In genomic region chr5:168273056-168273980, GRCh38 we compare ENCODE assay signal across 29 cellular contexts. TPM values are rescaled to one million over a fixed set of nuclear protein-coding genes. Genes with fewer than 3 reads are reported as not detected.
A peak's percentile ranks its signal among the peaks of the same experiment; 100 is the strongest.
DNase-seq lines count a peak whose midpoint lies in the region; ATAC-seq, FAIRE-seq and TF ChIP-seq lines count a peak whose summit lies in the region.
"Had no signal": no experiment of that assay in that cellular context is flagged by ENCODE, and none has a peak within 500 bp of the region (broad histone marks: within the 10 kb centered on the region; RNA-seq: fewer than 3 reads in every experiment).

No MANE protein-coding gene starts in this region.

- no peaks in the 10 kb centered on the region for H4K20me1 ChIP-seq in IMR-90 (ENCODE audit: insufficient read depth, low read length)

- peak overlapping the region; percentile 43 for H2AFZ ChIP-seq in IMR-90 (replicated peaks; ENCODE audit: low read length, poor library complexity)
- H2AFZ ChIP-seq: PC-9 had no signal

- H4K8ac ChIP-seq in IMR-90 (ENCODE audit: low read depth in 2 of 2, low read length in 2 of 2) = no peak overlapping the region

- H3K36me3 Mint-ChIP-seq in activated CD4-positive, alpha-beta memory T cell treated with anti-CD3 and anti-CD28 coated beads for 36 hours = no peaks in the 10 kb centered on the region
- H3K36me3 Mint-ChIP-seq in activated CD4-positive, alpha-beta memory T cell treated with anti-CD3 and anti-CD28 coated beads, Interleukin-2, amount 10 ng/mL, durations not matched to agents 7 days and 5 days (ENCODE audit: low read depth) = no peaks in the 10 kb centered on the region
- H3K36me3 Mint-ChIP-seq: CD4-positive, alpha-beta memory T cell; memory B cell had no signal

- H3K4me3 Mint-ChIP-seq in activated CD4-positive, alpha-beta memory T cell treated with anti-CD3 and anti-CD28 coated beads for 36 hours = no peak overlapping the region
- H3K4me3 Mint-ChIP-seq in activated CD4-positive, alpha-beta memory T cell treated with anti-CD3 and anti-CD28 coated beads, Interleukin-2, amount 10 ng/mL, durations not matched to agents 7 days and 5 days = no peak overlapping the region
- H3K4me3 Mint-ChIP-seq: activated CD8-positive, alpha-beta T cell treated with anti-CD3 and anti-CD28 coated beads for 36 hours; CD4-positive, alpha-beta memory T cell; central memory CD8-positive, alpha-beta T cell; endodermal cell; memory B cell; nephron progenitor cell; T-helper 17 cell had no signal

- H3K9ac ChIP-seq in IMR-90 (ENCODE audit: low read depth, low read length) = no peak overlapping the region

- H3K4me1 Mint-ChIP-seq in activated CD4-positive, alpha-beta memory T cell treated with anti-CD3 and anti-CD28 coated beads for 36 hours (ENCODE audit: low read depth) = peaks cover 17% of the 10 kb centered on the region
- H3K4me1 Mint-ChIP-seq in activated CD4-positive, alpha-beta memory T cell treated with anti-CD3 and anti-CD28 coated beads, Interleukin-2, amount 10 ng/mL, durations not matched to agents 7 days and 5 days = peaks cover 11% of the 10 kb centered on the region

- H3K14ac ChIP-seq in IMR-90 (replicated peaks; ENCODE audit: low read depth, low read length) = no peak overlapping the region

- no peak overlapping the region for H2BK20ac ChIP-seq in IMR-90 (ENCODE audit: low read depth, low read length)

- H3K27ac ChIP-seq in IMR-90 (ENCODE audit: insufficient read depth, low read length) = no peak overlapping the region
- H3K27ac ChIP-seq: adrenal gland, PC-9, SK-N-MC, tibial artery had no signal

- TF ChIP-seq RAD21 in IMR-90 (IDR thresholded peaks at IDR 0.05; ENCODE audit: low read length) = no peak

- peak; percentile 81 for FAIRE-seq in bronchial epithelial cell (lab: Jason Lieb, UNC)
- FAIRE-seq: A204.1, TTC549 had no signal

- no peak overlapping the region for H3K18ac ChIP-seq in IMR-90 (ENCODE audit: low read depth, low read length)

- ATAC-seq in IMR-90 (ENCODE audit: low read depth) = no peak
- no peak for ATAC-seq in GM18517 (IDR thresholded peaks at IDR 0.05; ENCODE audit: unreplicated experiment)
- ATAC-seq: activated CD4-positive, CD25-positive, alpha-beta regulatory T cell treated with anti-CD3 and anti-CD28 coated beads, Interleukin-2, amount 50 U/mL, for 24 hours; activated CD8-positive, alpha-beta T cell treated with anti-CD3 and anti-CD28 coated beads for 36 hours; left lobe of liver; T-helper 17 cell had no signal

- H3K23ac ChIP-seq in IMR-90 (ENCODE audit: low read depth, low read length) = no peak overlapping the region

- H2BK120ac ChIP-seq in IMR-90 (ENCODE audit: low read depth, low read length) = no peak overlapping the region

- peaks cover 2% of the 10 kb centered on the region; the same call in 1 of the 2 replicates for H3K4me1 ChIP-seq in IMR-90 (ENCODE audit: control insufficient read depth, insufficient read depth, low read length)

- intact Hi-C loops in activated CD4-positive, alpha-beta memory T cell treated with anti-CD3 and anti-CD28 coated beads for 36 hours (cut with micrococcal nuclease) = no loop called here
- intact Hi-C loops in IMR-90 (cut with micrococcal nuclease) = loop anchor here (2.0 kb wide), 1 partner anchor 35 kb away; no protein-coding TSS in a partner anchor

- H3K9me3 ChIP-seq in IMR-90 (ENCODE audit: control insufficient read depth, insufficient read depth, low read length) = no peaks in the 10 kb centered on the region
- H3K9me3 ChIP-seq: adrenal gland, tibial artery had no signal

- peaks cover 4% of the 10 kb centered on the region; the same call in 1 of the 2 replicates for H3K9me1 ChIP-seq in IMR-90 (ENCODE audit: insufficient read depth, low read length)

- DNase-seq in NCI-H1105 treated with DMSO at 0.1 percent for 48 hours (lab: John Stamatoyannopoulos, UW) (peak; percentile 41), NCI-H1105 (lab: John Stamatoyannopoulos, UW) (no peak), IMR-90 (no peak), bronchial epithelial cell (ENCODE audit: low read depth) (no peak), COLO829 (ENCODE audit: low spot score) (no peak)
- DNase-seq in activated CD4-positive, alpha-beta memory T cell treated with anti-CD3 and anti-CD28 coated beads for 36 hours = peak; percentile 47
- DNase-seq in activated CD4-positive, alpha-beta memory T cell treated with anti-CD3 and anti-CD28 coated beads, Interleukin-2, amount 10 ng/mL, durations not matched to agents 7 days and 5 days = no peak
- DNase-seq: activated CD8-positive, alpha-beta memory T cell treated with anti-CD3 and anti-CD28 coated beads, Interleukin-2, amount 50 U/mL, for 48 hours; activated CD8-positive, alpha-beta T cell treated with anti-CD3 and anti-CD28 coated beads for 36 hours; activated gamma-delta T cell; adrenal gland; CD4-positive, alpha-beta memory T cell; DMS79 treated with DMSO at 0.1 percent for 48 hours; endodermal cell; GDM1; glutamatergic neuron; nephron progenitor cell; PC-9; stimulated activated CD4-positive, alpha-beta T cell treated with anti-CD3 and anti-CD28 coated beads, Interleukin-4, amount 100 ng/mL, for 1 hour; T-helper 17 cell; tibial artery had no signal

- CTCF ChIA-PET in activated CD4-positive, alpha-beta memory T cell treated with anti-CD3 and anti-CD28 coated beads for 36 hours (lab: Charles Lee) = no interaction called here
- CTCF ChIA-PET in activated CD4-positive, alpha-beta memory T cell treated with anti-CD3 and anti-CD28 coated beads, Interleukin-2, amount 10 ng/mL, durations not matched to agents 7 days and 5 days (lab: Charles Lee) = no interaction called here
- CTCF ChIA-PET in IMR-90 (lab: Yijun Ruan, JAX) = no interaction called here

- H3K4ac ChIP-seq in IMR-90 (ENCODE audit: low read depth, low read length) = no peak overlapping the region

- no peak for TF ChIP-seq POLR2A in IMR-90 (IDR thresholded peaks at IDR 0.05; ENCODE audit: low read depth, low read length)

- no peak overlapping the region for H2AK5ac ChIP-seq in IMR-90 (ENCODE audit: low read depth, low read length)

- POLR2A ChIA-PET in activated CD4-positive, alpha-beta memory T cell treated with anti-CD3 and anti-CD28 coated beads for 36 hours (lab: Charles Lee) = no interaction called here
- POLR2A ChIA-PET in activated CD4-positive, alpha-beta memory T cell treated with anti-CD3 and anti-CD28 coated beads, Interleukin-2, amount 10 ng/mL, durations not matched to agents 7 days and 5 days (lab: Charles Lee) = no interaction called here
- POLR2A ChIA-PET in IMR-90 (lab: Charles Lee; ENCODE audit: unreplicated experiment) = no interaction called here

- no CpG with 5 or more reads among the region's 3 CpGs for WGBS in IMR-90 (ENCODE audit: extremely low coverage in 2 of 2, insufficient read length in 1 of 2), 2 experiments

- H3K27ac Mint-ChIP-seq in activated CD4-positive, alpha-beta memory T cell treated with anti-CD3 and anti-CD28 coated beads for 36 hours = no peak overlapping the region
- no peak overlapping the region for H3K27ac Mint-ChIP-seq in activated CD4-positive, alpha-beta memory T cell treated with anti-CD3 and anti-CD28 coated beads, Interleukin-2, amount 10 ng/mL, durations not matched to agents 7 days and 5 days
- H3K27ac Mint-ChIP-seq: activated CD8-positive, alpha-beta T cell treated with anti-CD3 and anti-CD28 coated beads for 36 hours; CD4-positive, alpha-beta memory T cell; endodermal cell; memory B cell; nephron progenitor cell; T-helper 17 cell had no signal

- no peaks in the 10 kb centered on the region for H3K79me1 ChIP-seq in IMR-90 (ENCODE audit: low read depth in 1 of 2, low read length in 2 of 2)

- H2BK15ac ChIP-seq in IMR-90 (ENCODE audit: low read depth, low read length) = no peak overlapping the region

- peaks cover 19% of the 10 kb centered on the region for H3K27me3 Mint-ChIP-seq in activated CD4-positive, alpha-beta memory T cell treated with anti-CD3 and anti-CD28 coated beads for 36 hours
- H3K27me3 Mint-ChIP-seq in activated CD4-positive, alpha-beta memory T cell treated with anti-CD3 and anti-CD28 coated beads, Interleukin-2, amount 10 ng/mL, durations not matched to agents 7 days and 5 days = peaks cover 25% of the 10 kb centered on the region

- no TSS peak for BruUV-seq in IMR-90 (replicated peaks; lab: Mats Ljungman, UMichigan)

- no peak overlapping the region for H2BK5ac ChIP-seq in IMR-90 (ENCODE audit: low read depth, low read length, poor library complexity, severe bottlenecking)

- no peak overlapping the region for H3K4me2 ChIP-seq in IMR-90 (ENCODE audit: low read depth, low read length)
- H3K4me2 ChIP-seq: PC-9 had no signal

- no peak for TF ChIP-seq CTCF in IMR-90 (conservative IDR thresholded peaks at IDR 0.05; ENCODE audit: low read depth, low read length)
- TF ChIP-seq CTCF in bronchial epithelial cell (IDR thresholded peaks at IDR 0.05; ENCODE audit: insufficient read depth, low read length, severe bottlenecking) = no peak

- H2AK9ac ChIP-seq in IMR-90 (replicated peaks; ENCODE audit: low read depth, low read length, poor library complexity) = no peak overlapping the region

- H3K56ac ChIP-seq in IMR-90 (ENCODE audit: extremely low read depth, insufficient read depth, low read length) = no peak overlapping the region

- no peaks in the 10 kb centered on the region for H3K9me3 Mint-ChIP-seq in activated CD4-positive, alpha-beta memory T cell treated with anti-CD3 and anti-CD28 coated beads for 36 hours
- H3K9me3 Mint-ChIP-seq in activated CD4-positive, alpha-beta memory T cell treated with anti-CD3 and anti-CD28 coated beads, Interleukin-2, amount 10 ng/mL, durations not matched to agents 7 days and 5 days = no peaks in the 10 kb centered on the region
- H3K9me3 Mint-ChIP-seq: activated CD8-positive, alpha-beta T cell treated with anti-CD3 and anti-CD28 coated beads for 36 hours; CD4-positive, alpha-beta memory T cell; central memory CD8-positive, alpha-beta T cell; endodermal cell; nephron progenitor cell had no signal

- H4K5ac ChIP-seq in IMR-90 (ENCODE audit: low read depth, low read length) = no peak overlapping the region

- no peaks in the 10 kb centered on the region for H3K36me3 ChIP-seq in IMR-90 (ENCODE audit: control insufficient read depth, insufficient read depth, low read length)
- no peaks in the 10 kb centered on the region for H3K36me3 ChIP-seq in bronchial epithelial cell (ENCODE audit: control insufficient read depth, insufficient read depth, low read length)
- H3K36me3 ChIP-seq: adrenal gland, tibial artery had no signal

- no peak overlapping the region for H4K91ac ChIP-seq in IMR-90 (ENCODE audit: insufficient read depth, low read depth, low read length)

- H3K4me3 ChIP-seq in IMR-90 (ENCODE audit: insufficient read depth, low read depth, low read length) (no peak overlapping the region), bronchial epithelial cell (ENCODE audit: low read depth, low read length) (no peak overlapping the region)
- H3K4me3 ChIP-seq: adrenal gland, PC-9, SK-N-MC, tibial artery had no signal

- peaks cover 9% of the 10 kb centered on the region; the same call in 1 of the 2 replicates for H3K27me3 ChIP-seq in IMR-90 (ENCODE audit: control insufficient read depth, insufficient read depth, low read length)
- peaks cover 2% of the 10 kb centered on the region for H3K27me3 ChIP-seq in bronchial epithelial cell (ENCODE audit: control insufficient read depth, insufficient read depth, low read length)
- H3K27me3 ChIP-seq: adrenal gland had no signal

- dilution Hi-C loops in IMR-90 (cut with HindIII; ENCODE audit: low sequenced_read_pairs, unreplicated experiment) = no loop called here

- in situ Hi-C loops in IMR-90 (cut with MboI; ENCODE audit: low sequenced_read_pairs) = loop anchor here (5.0 to 25.0 kb wide), 3 partner anchors 214 to 1014 kb away; partner anchors contain the start of gene RARS1

RNA-seq across cellular contexts. Expression of gene WWC1, which starts 18.1 kb away (rescaled TPM):
- total RNA-seq in activated CD4-positive, alpha-beta memory T cell treated with anti-CD3 and anti-CD28 coated beads for 36 hours = 1 to 10 TPM in 1 of 2 experiments, under 1 TPM in 1; 0.82 to 1.3 TPM
- total RNA-seq in activated CD4-positive, alpha-beta memory T cell treated with anti-CD3 and anti-CD28 coated beads, Interleukin-2, amount 10 ng/mL, durations not matched to agents 7 days and 5 days = not detected
- total RNA-seq in IMR-90 (2012; rRNA removed) (9.1 and 10.3 TPM in 2 replicates), bronchial epithelial cell (20.8 and 23.2 TPM in 2 replicates)
- 10.1 and 10.3 TPM in 2 replicates for polyA plus RNA-seq in IMR-90 (2012; rRNA removed)
- polyA plus RNA-seq in IMR-90 (2012; cell fraction: cytosol; rRNA removed) = 6.8 TPM in 2 replicates
- polyA plus RNA-seq in IMR-90 (2012; cell fraction: nucleus; rRNA removed; ENCODE audit: low replicate concordance) = 5.9 and 8.3 TPM in 2 replicates

Comparison
In these comparisons a context has a peak if more than half of its experiments do, and no peak if none do; other contexts are left out.
1. DNase-seq: peak in NCI-H1105 treated with DMSO at 0.1 percent for 48 hours (single experiment) and activated CD4-positive, alpha-beta memory T cell treated with anti-CD3 and anti-CD28 coated beads for 36 hours (single experiment); none in NCI-H1105 (single experiment), activated CD4-positive, alpha-beta memory T cell treated with anti-CD3 and anti-CD28 coated beads, Interleukin-2, amount 10 ng/mL, durations not matched to agents 7 days and 5 days (single experiment), IMR-90 (single experiment), bronchial epithelial cell (single experiment) and COLO829 (single experiment).